21 cellular contexts compared by ENCODE assay signal in the genomic region with DNA sequence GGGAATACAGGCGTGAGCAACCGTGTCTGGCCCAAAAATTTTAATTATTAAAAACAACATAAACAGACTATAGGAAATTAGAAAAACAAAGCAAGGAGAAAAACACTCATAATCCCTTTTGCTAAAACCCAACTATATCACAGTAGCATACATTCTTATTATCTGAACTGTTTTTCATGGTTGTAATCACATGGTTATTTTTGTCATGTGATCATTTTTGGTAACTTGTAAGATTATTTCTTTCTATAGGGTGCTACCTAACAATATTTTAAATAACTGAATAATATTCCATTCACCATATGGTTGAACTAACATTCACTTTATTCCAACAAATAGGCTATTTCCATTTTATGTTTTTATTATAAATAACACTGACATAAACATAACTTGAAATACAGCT. TPM values are rescaled to one million over a fixed set of nuclear protein-coding genes. Genes with fewer than 3 reads are reported as not detected.
A peak's percentile ranks its signal among the peaks of the same experiment; 100 is the strongest.
DNase-seq lines count a peak whose midpoint lies in the region; ATAC-seq and TF ChIP-seq lines count a peak whose summit lies in the region.
"Had no signal": no experiment of that assay in that cellular context is flagged by ENCODE, and none has a peak within 500 bp of the region (broad histone marks: within the 10 kb centered on the region; RNA-seq: fewer than 3 reads in every experiment).

No MANE protein-coding gene starts in this region.

- TF ChIP-seq POLR2A in esophagus squamous epithelium (IDR thresholded peaks at IDR 0.05) = no peak

- POLR2A ChIA-PET in CD8-positive, alpha-beta memory T cell (lab: Charles Lee) = interaction anchor here (1.3 kb wide), 1 partner anchor 23 kb away, joined by 3 read pairs; a partner anchor contains a TSS

- peaks cover 0 to 3% of the 10 kb centered on the region in 2 donors for H3K27me3 Mint-ChIP-seq in CD8-positive, alpha-beta memory T cell
- H3K27me3 Mint-ChIP-seq: activated naive CD8-positive, alpha-beta T cell; B cell had no signal

- H3K9me3 Mint-ChIP-seq in CD8-positive, alpha-beta memory T cell = no peaks in the 10 kb centered on the region
- H3K9me3 Mint-ChIP-seq: stimulated activated effector memory CD8-positive, alpha-beta T cell treated with anti-CD3 and anti-CD28 coated beads, Interleukin-12 subunit alpha, Interleukin-12 subunit beta, amount 100 ng/mL, for 72 hours had no signal

- H3K9me3 ChIP-seq in right atrium auricular region (no peaks in the 10 kb centered on the region), heart right ventricle (no peaks in the 10 kb centered on the region), esophagus squamous epithelium (no peaks in the 10 kb centered on the region), psoas muscle (no peaks in the 10 kb centered on the region)
- no peaks in the 10 kb centered on the region for H3K9me3 ChIP-seq in CD8-positive, alpha-beta memory T cell (ENCODE audit: low read length)
- H3K9me3 ChIP-seq: ascending aorta, ovary had no signal

- TF ChIP-seq CTCF in right atrium auricular region (IDR thresholded peaks at IDR 0.05) (no peak), heart right ventricle (IDR thresholded peaks at IDR 0.05) (no peak), esophagus squamous epithelium (IDR thresholded peaks at IDR 0.05) (no peak), psoas muscle (IDR thresholded peaks at IDR 0.05) (no peak)

- no peaks in the 10 kb centered on the region for H3K36me3 Mint-ChIP-seq in CD8-positive, alpha-beta memory T cell
- H3K36me3 Mint-ChIP-seq: activated naive CD8-positive, alpha-beta T cell; stimulated activated effector memory CD8-positive, alpha-beta T cell treated with anti-CD3 and anti-CD28 coated beads, Interleukin-12 subunit alpha, Interleukin-12 subunit beta, amount 100 ng/mL, for 72 hours had no signal

- no peak overlapping the region for H3K27ac Mint-ChIP-seq in CD8-positive, alpha-beta memory T cell
- H3K27ac Mint-ChIP-seq: activated CD8-positive, alpha-beta T cell treated with anti-CD3 and anti-CD28 coated beads, Interleukin-2, amount 10 ng/mL, durations not matched to agents 7 days and 5 days; activated naive CD8-positive, alpha-beta T cell; B cell; stimulated activated effector memory CD8-positive, alpha-beta T cell treated with anti-CD3 and anti-CD28 coated beads, Interleukin-12 subunit alpha, Interleukin-12 subunit beta, amount 100 ng/mL, for 72 hours had no signal

- H3K27ac ChIP-seq in right atrium auricular region = peak overlapping the region; percentile 63 to 77
- peak overlapping the region in 3 of 10 donors; percentile 73 to 77 (median 73) for H3K27ac ChIP-seq in heart right ventricle
- H3K27ac ChIP-seq in esophagus squamous epithelium = peak overlapping the region in 3 of 4 donors; percentile 63 to 88 (median 87)
- H3K27ac ChIP-seq in psoas muscle = peak overlapping the region; percentile 77
- H3K27ac ChIP-seq in CD8-positive, alpha-beta memory T cell (ENCODE audit: low read depth, low read length) = no peak overlapping the region
- H3K27ac ChIP-seq: ascending aorta, ovary had no signal

- H3K4me1 Mint-ChIP-seq in CD8-positive, alpha-beta memory T cell = no peaks in the 10 kb centered on the region
- H3K4me1 Mint-ChIP-seq: stimulated activated effector memory CD8-positive, alpha-beta T cell treated with anti-CD3 and anti-CD28 coated beads, Interleukin-12 subunit alpha, Interleukin-12 subunit beta, amount 100 ng/mL, for 72 hours had no signal

- no peak overlapping the region for H3K4me3 Mint-ChIP-seq in CD8-positive, alpha-beta memory T cell
- H3K4me3 Mint-ChIP-seq: activated CD8-positive, alpha-beta T cell treated with anti-CD3 and anti-CD28 coated beads, Interleukin-2, amount 10 ng/mL, durations not matched to agents 7 days and 5 days; activated naive CD8-positive, alpha-beta T cell; B cell; stimulated activated effector memory CD8-positive, alpha-beta T cell treated with anti-CD3 and anti-CD28 coated beads, Interleukin-12 subunit alpha, Interleukin-12 subunit beta, amount 100 ng/mL, for 72 hours had no signal

- 91 to 99% methylated on average over 2 of the region's 2 CpGs for WGBS in heart right ventricle, 2 donors
- 78 to 92% methylated on average over 2 of the region's 2 CpGs for WGBS in esophagus squamous epithelium, 2 donors
- WGBS in psoas muscle, 3 donors = 76 to 92% (median 85%) methylated on average over 2 of the region's 2 CpGs

- H3K36me3 ChIP-seq in right atrium auricular region (no peaks in the 10 kb centered on the region), heart right ventricle (no peaks in the 10 kb centered on the region), esophagus squamous epithelium (no peaks in the 10 kb centered on the region), psoas muscle (ENCODE audit: insufficient read depth in 1 of 2, low read depth in 1 of 2) (no peaks in the 10 kb centered on the region)
- no peaks in the 10 kb centered on the region for H3K36me3 ChIP-seq in CD8-positive, alpha-beta memory T cell (ENCODE audit: insufficient read depth, low read length)
- H3K36me3 ChIP-seq: ascending aorta, ovary had no signal

- H3K4me1 ChIP-seq in right atrium auricular region = peaks cover 0 to 10% of the 10 kb centered on the region in 2 donors
- peaks cover 0 to 12% (median 8%) of the 10 kb centered on the region in 9 donors for H3K4me1 ChIP-seq in heart right ventricle
- peaks cover 7 to 35% (median 17%) of the 10 kb centered on the region in 3 donors for H3K4me1 ChIP-seq in esophagus squamous epithelium
- peaks cover 10% of the 10 kb centered on the region for H3K4me1 ChIP-seq in psoas muscle
- no peaks in the 10 kb centered on the region for H3K4me1 ChIP-seq in CD8-positive, alpha-beta memory T cell (ENCODE audit: insufficient read depth, low read length)
- H3K4me1 ChIP-seq: ascending aorta had no signal

- intact Hi-C loops in heart right ventricle (cut with DNase I) = no loop called here
- intact Hi-C loops in esophagus squamous epithelium (cut with DNase I) = no loop called here
- intact Hi-C loops in psoas muscle (cut with DNase I) = no loop called here

- no peak for DNase-seq in right atrium auricular region (ENCODE audit: low spot score)
- DNase-seq in heart right ventricle = no peak
- DNase-seq in esophagus squamous epithelium (lab: John Stamatoyannopoulos, UW) = no peak
- no peak for DNase-seq in psoas muscle
- no peak for DNase-seq in CD8-positive, alpha-beta memory T cell
- DNase-seq: activated CD8-positive, alpha-beta T cell treated with anti-CD3 and anti-CD28 coated beads, Interleukin-2, amount 10 ng/mL, durations not matched to agents 7 days and 5 days; central memory CD4-positive, alpha-beta T cell; DMS53; Karpas-422; NCI-H1436; NCI-H446 treated with DMSO at 0.1 percent for 48 hours; stimulated activated CD4-positive, alpha-beta T cell treated with anti-CD3 and anti-CD28 coated beads, Interleukin-4, amount 100 ng/mL, for 24 hours had no signal

- H3K27me3 ChIP-seq in right atrium auricular region = no peaks in the 10 kb centered on the region
- H3K27me3 ChIP-seq in heart right ventricle = no peaks in the 10 kb centered on the region
- H3K27me3 ChIP-seq in esophagus squamous epithelium = no peaks in the 10 kb centered on the region
- H3K27me3 ChIP-seq in psoas muscle (ENCODE audit: insufficient read depth in 3 of 3, low read length in 2 of 3) = no peaks in the 10 kb centered on the region
- H3K27me3 ChIP-seq in CD8-positive, alpha-beta memory T cell (ENCODE audit: insufficient read depth, low read length, poor library complexity, severe bottlenecking) = no peaks in the 10 kb centered on the region
- H3K27me3 ChIP-seq: ascending aorta, ovary had no signal

- CTCF ChIA-PET in CD8-positive, alpha-beta memory T cell (lab: Charles Lee) = interaction anchor here (1.0 kb wide), 1 partner anchor 21 kb away, joined by 3 read pairs; no protein-coding TSS in a partner anchor

- ATAC-seq in heart right ventricle (no peak), psoas muscle (no peak), HG02885 (IDR thresholded peaks at IDR 0.05; ENCODE audit: poor library complexity, unreplicated experiment) (no peak), GM19324 (IDR thresholded peaks at IDR 0.05; ENCODE audit: low FRiP score, unreplicated experiment) (no peak), HG03432 (IDR thresholded peaks at IDR 0.05; ENCODE audit: unreplicated experiment) (no peak)
- ATAC-seq: activated CD8-positive, alpha-beta T cell treated with anti-CD3 and anti-CD28 coated beads, Interleukin-2, amount 10 ng/mL, durations not matched to agents 7 days and 5 days; SK-N-SH treated with all-trans-retinoic acid at 6 μM for 48 hours; stimulated activated effector memory CD8-positive, alpha-beta T cell treated with anti-CD3 and anti-CD28 coated beads, Interleukin-12 subunit alpha, Interleukin-12 subunit beta, amount 100 ng/mL, for 72 hours had no signal

- no peak overlapping the region for H3K4me3 ChIP-seq in right atrium auricular region
- no peak overlapping the region for H3K4me3 ChIP-seq in heart right ventricle
- no peak overlapping the region for H3K4me3 ChIP-seq in esophagus squamous epithelium
- H3K4me3 ChIP-seq in psoas muscle = no peak overlapping the region
- no peak overlapping the region for H3K4me3 ChIP-seq in CD8-positive, alpha-beta memory T cell (ENCODE audit: low read length)
- H3K4me3 ChIP-seq: ascending aorta, ovary had no signal

RNA-seq across cellular contexts. Expression of a gene that starts 23.0 kb away (rescaled TPM):
- total RNA-seq in right atrium auricular region (100 to 1,000 TPM; 130 to 145 TPM), heart right ventricle (100 to 1,000 TPM; 126 to 189 (median 159) TPM), esophagus squamous epithelium (100 to 1,000 TPM; 175 to 250 (median 194) TPM), psoas muscle (100 to 1,000 TPM; 189 to 405 (median 301) TPM)
- polyA plus RNA-seq in heart right ventricle (10 to 100 TPM; 49.5 to 72.7 TPM), psoas muscle (100 to 1,000 TPM; 151 to 217 (median 188) TPM)
- total RNA-seq in CD8-positive, alpha-beta memory T cell = 100 to 1,000 TPM; 101 to 112 TPM
- polyA plus RNA-seq in CD8-positive, alpha-beta memory T cell = 33.6 TPM
